Comparison of ENCODE assay signal across 8 cellular contexts in the genomic region with DNA sequence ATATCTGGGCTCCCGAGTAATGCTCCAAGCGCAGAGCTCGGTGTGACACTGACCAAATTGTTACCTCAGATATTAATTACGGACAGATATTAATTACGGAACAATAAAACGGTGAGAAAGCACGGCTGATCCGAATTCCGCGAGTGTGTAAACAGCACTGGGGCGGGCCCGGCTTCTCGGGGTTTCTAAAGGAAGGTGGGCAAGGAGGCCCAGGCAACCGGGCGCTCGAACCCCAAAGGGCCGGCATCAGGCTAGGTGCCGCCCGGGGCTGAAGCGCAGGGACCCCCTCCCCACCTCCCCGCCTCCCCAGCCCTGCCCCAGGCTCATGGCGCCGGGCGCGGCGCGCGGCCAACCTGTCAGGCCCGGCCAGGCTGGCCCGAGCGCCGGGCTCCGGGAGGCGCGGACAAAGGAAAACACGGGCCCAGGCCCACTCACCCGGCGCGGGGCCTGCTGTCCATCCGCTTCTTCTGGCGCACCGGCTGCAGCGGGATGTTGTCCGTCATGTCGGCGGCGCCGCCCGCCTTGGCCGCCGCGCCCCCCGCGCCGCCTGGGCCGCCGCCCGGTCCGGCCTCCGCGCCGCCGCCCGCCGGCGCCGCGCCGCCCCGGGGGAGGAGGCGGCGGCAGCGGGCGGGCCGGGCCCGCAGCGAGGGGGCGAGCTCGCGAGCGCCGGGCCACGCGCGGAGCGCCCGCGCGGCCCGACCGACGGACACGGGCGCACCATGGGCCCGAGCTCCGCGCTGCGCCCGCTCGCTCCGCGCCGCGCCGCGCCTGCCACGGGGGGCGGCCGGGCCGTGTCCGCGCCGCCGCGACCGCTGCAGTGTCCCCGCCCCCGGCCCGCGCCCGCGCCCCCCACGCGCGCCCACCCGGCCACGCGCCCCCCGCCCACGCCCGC. TPM values are rescaled to one million over a fixed set of nuclear protein-coding genes. Genes with fewer than 3 reads are reported as not detected.
A peak's percentile ranks its signal among the peaks of the same experiment; 100 is the strongest.
DNase-seq lines count a peak whose midpoint lies in the region; ATAC-seq lines count a peak whose summit lies in the region.

ATP9A (minus strand) TSS at position 524 of the 892 bp plus-strand sequence; CDS start at position 503, 21 bp downstream.

- H3K4me1 ChIP-seq in neuron (ENCODE audit: insufficient read depth, low read length), result peaks cover 8% of the 10 kb centered on the region

- no peaks in the 10 kb centered on the region for H3K9me3 ChIP-seq in neuron (ENCODE audit: low read length)

- H2AFZ ChIP-seq in neuron (ENCODE audit: low read depth, low read length), result no peak within 1 kb of the TSS

- H3K4me1 Mint-ChIP-seq in activated CD8-positive, alpha-beta memory T cell treated with anti-CD3 and anti-CD28 coated beads, Interleukin-2, amount 10 ng/mL, durations not matched to agents 7 days and 5 days, result peaks cover 7% of the 10 kb centered on the region
- H3K4me1 Mint-ChIP-seq in activated CD8-positive, alpha-beta T cell treated with anti-CD3 and anti-CD28 coated beads, Interleukin-2, amount 10 ng/mL, durations not matched to agents 7 days and 5 days (ENCODE audit: low read depth), result peaks cover 7% of the 10 kb centered on the region

- no peaks in the 10 kb centered on the region for H3K9me3 Mint-ChIP-seq in activated CD8-positive, alpha-beta memory T cell treated with anti-CD3 and anti-CD28 coated beads, Interleukin-2, amount 10 ng/mL, durations not matched to agents 7 days and 5 days (ENCODE audit: low read depth)
- H3K9me3 Mint-ChIP-seq in activated CD8-positive, alpha-beta T cell treated with anti-CD3 and anti-CD28 coated beads, Interleukin-2, amount 10 ng/mL, durations not matched to agents 7 days and 5 days (ENCODE audit: insufficient read depth), result no peaks in the 10 kb centered on the region

- peaks cover 34% of the 10 kb centered on the region for H3K27me3 Mint-ChIP-seq in activated CD8-positive, alpha-beta memory T cell treated with anti-CD3 and anti-CD28 coated beads, Interleukin-2, amount 10 ng/mL, durations not matched to agents 7 days and 5 days
- peaks cover 38% of the 10 kb centered on the region for H3K27me3 Mint-ChIP-seq in activated CD8-positive, alpha-beta T cell treated with anti-CD3 and anti-CD28 coated beads, Interleukin-2, amount 10 ng/mL, durations not matched to agents 7 days and 5 days (ENCODE audit: low read depth)

- H3K36me3 ChIP-seq in neuron (ENCODE audit: insufficient read depth, low read length), result no peaks in the 10 kb centered on the region

- no peaks in the 10 kb centered on the region for H3K27me3 ChIP-seq in neuron (ENCODE audit: insufficient read depth, low read length)

- H3K4me3 ChIP-seq in neuron (ENCODE audit: low read length), result peak within 1 kb of the TSS; percentile 60

- H3K27ac Mint-ChIP-seq in activated CD8-positive, alpha-beta memory T cell treated with anti-CD3 and anti-CD28 coated beads, Interleukin-2, amount 10 ng/mL, durations not matched to agents 7 days and 5 days, result no peak within 1 kb of the TSS
- H3K27ac Mint-ChIP-seq in activated CD8-positive, alpha-beta T cell treated with anti-CD3 and anti-CD28 coated beads, Interleukin-2, amount 10 ng/mL, durations not matched to agents 7 days and 5 days, result no peak within 1 kb of the TSS

- no peak for DNase-seq in activated CD8-positive, alpha-beta memory T cell treated with anti-CD3 and anti-CD28 coated beads, Interleukin-2, amount 10 ng/mL, durations not matched to agents 7 days and 5 days
- no peak for DNase-seq in activated CD8-positive, alpha-beta memory T cell treated with anti-CD3 and anti-CD28 coated beads, Interleukin-2, amount 50 U/mL, for 4 hours
- DNase-seq in activated CD8-positive, alpha-beta T cell treated with anti-CD3 and anti-CD28 coated beads, Interleukin-2, amount 10 ng/mL, durations not matched to agents 7 days and 5 days, result no peak
- DNase-seq in glomerular visceral epithelial cell (ENCODE audit: extremely low spot score), result peak; percentile 41
- no peak for DNase-seq in NCI-H510A (lab: John Stamatoyannopoulos, UW)

- peak within 1 kb of the TSS; percentile 38 for H3K4me3 Mint-ChIP-seq in activated CD8-positive, alpha-beta memory T cell treated with anti-CD3 and anti-CD28 coated beads, Interleukin-2, amount 10 ng/mL, durations not matched to agents 7 days and 5 days
- peak within 1 kb of the TSS; percentile 45 for H3K4me3 Mint-ChIP-seq in activated CD8-positive, alpha-beta T cell treated with anti-CD3 and anti-CD28 coated beads, Interleukin-2, amount 10 ng/mL, durations not matched to agents 7 days and 5 days

- CTCF ChIA-PET in activated CD8-positive, alpha-beta memory T cell treated with anti-CD3 and anti-CD28 coated beads, Interleukin-2, amount 10 ng/mL, durations not matched to agents 7 days and 5 days (lab: Charles Lee), result no interaction called here
- CTCF ChIA-PET in activated CD8-positive, alpha-beta T cell treated with anti-CD3 and anti-CD28 coated beads, Interleukin-2, amount 10 ng/mL, durations not matched to agents 7 days and 5 days (lab: Charles Lee), result no interaction called here

- no peaks in the 10 kb centered on the region for H3K36me3 Mint-ChIP-seq in activated CD8-positive, alpha-beta memory T cell treated with anti-CD3 and anti-CD28 coated beads, Interleukin-2, amount 10 ng/mL, durations not matched to agents 7 days and 5 days
- H3K36me3 Mint-ChIP-seq in activated CD8-positive, alpha-beta T cell treated with anti-CD3 and anti-CD28 coated beads, Interleukin-2, amount 10 ng/mL, durations not matched to agents 7 days and 5 days (ENCODE audit: low read depth), result no peaks in the 10 kb centered on the region

- POLR2A ChIA-PET in activated CD8-positive, alpha-beta T cell treated with anti-CD3 and anti-CD28 coated beads, Interleukin-2, amount 10 ng/mL, durations not matched to agents 7 days and 5 days (lab: Charles Lee), result no interaction called here

- peak; percentile 24 for ATAC-seq in activated CD8-positive, alpha-beta memory T cell treated with anti-CD3 and anti-CD28 coated beads, Interleukin-2, amount 10 ng/mL, durations not matched to agents 7 days and 5 days
- no peak for ATAC-seq in activated CD8-positive, alpha-beta T cell treated with anti-CD3 and anti-CD28 coated beads, Interleukin-2, amount 10 ng/mL, durations not matched to agents 7 days and 5 days
- no peak for ATAC-seq in HG03521 (IDR thresholded peaks at IDR 0.05; ENCODE audit: unreplicated experiment)
- ATAC-seq in HG03469 (IDR thresholded peaks at IDR 0.05; ENCODE audit: unreplicated experiment), result no peak

RNA-seq across cellular contexts. Expression of gene ATP9A, which starts in this region (rescaled TPM):
- total RNA-seq in activated CD8-positive, alpha-beta memory T cell treated with anti-CD3 and anti-CD28 coated beads, Interleukin-2, amount 10 ng/mL, durations not matched to agents 7 days and 5 days, result 1 to 10 TPM in 1 of 2 experiments, under 1 TPM in 1; 0.38 to 2.4 TPM
- under 1 TPM in 1 of 2 experiments, not detected in 1; 0.05 TPM for total RNA-seq in activated CD8-positive, alpha-beta T cell treated with anti-CD3 and anti-CD28 coated beads, Interleukin-2, amount 10 ng/mL, durations not matched to agents 7 days and 5 days
